21 cellular contexts compared by ENCODE assay signal in the genomic region with DNA sequence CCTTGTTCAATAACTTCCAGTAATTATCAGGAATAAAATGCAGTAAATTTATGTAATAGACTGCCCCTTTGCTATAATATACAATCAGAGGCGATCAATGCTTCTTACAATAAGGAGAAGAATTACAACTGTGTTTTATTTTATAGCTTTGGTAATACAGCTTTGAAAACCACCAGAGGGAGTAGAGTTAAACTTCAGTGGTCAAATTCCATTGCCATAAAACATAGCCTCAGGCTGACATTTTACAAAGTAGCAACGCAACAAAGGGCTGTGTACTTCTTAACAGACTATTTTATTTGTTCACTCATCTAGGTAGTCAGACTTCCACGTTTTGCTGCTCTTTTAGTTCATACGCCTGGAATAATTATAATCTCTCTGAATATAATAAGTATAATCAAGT. TPM values are rescaled to one million over a fixed set of nuclear protein-coding genes. Genes with fewer than 3 reads are reported as not detected.
A peak's percentile ranks its signal among the peaks of the same experiment; 100 is the strongest.
DNase-seq lines count a peak whose midpoint lies in the region; ATAC-seq and TF ChIP-seq lines count a peak whose summit lies in the region.
"Had no signal": no experiment of that assay in that cellular context is flagged by ENCODE, and none has a peak within 500 bp of the region (broad histone marks: within the 10 kb centered on the region; RNA-seq: fewer than 3 reads in every experiment).

No MANE protein-coding gene starts in this region.

- peaks cover 14% of the 10 kb centered on the region for H3K4me1 ChIP-seq in PC-3 (ENCODE audit: insufficient read depth, low read length)
- H3K4me1 ChIP-seq: lower lobe of right lung had no signal

- H3F3A ChIP-seq in PC-3 (ENCODE audit: low read length, unreplicated experiment) = no peaks in the 10 kb centered on the region

- H3K36me3 ChIP-seq in PC-3 (ENCODE audit: low read depth, low read length) = no peaks in the 10 kb centered on the region
- H3K36me3 ChIP-seq: lower lobe of right lung, ovary had no signal

- H3K9me3 Mint-ChIP-seq in activated CD4-positive, alpha-beta memory T cell treated with anti-CD3 and anti-CD28 coated beads for 36 hours = no peaks in the 10 kb centered on the region
- H3K9me3 Mint-ChIP-seq: activated B cell treated with CpG ODN at 0.5 μM for 24 hours; activated CD8-positive, alpha-beta T cell treated with anti-CD3 and anti-CD28 coated beads for 36 hours; T-helper 1 cell treated with Interleukin-12 subunit alpha and Interleukin-12 subunit beta and Interleukin-4 antibody, amounts not matched to agents 30 μg/mL and 1 μg/mL, for 36 hours had no signal

- no peak overlapping the region for H3K4me3 ChIP-seq in PC-3 (ENCODE audit: low read length)
- H3K4me3 ChIP-seq: lower lobe of right lung, ovary had no signal

- CTCF ChIA-PET in PC-3 (lab: Charles Lee) = interaction anchor here (0.5 to 1.0 kb wide), 2 partner anchors 60 to 174 kb away, joined by 3 to 4 read pairs; no protein-coding TSS in a partner anchor
- CTCF ChIA-PET in activated CD4-positive, alpha-beta memory T cell treated with anti-CD3 and anti-CD28 coated beads for 36 hours (lab: Charles Lee) = no interaction called here

- peak; percentile 56; the same call in 1 of the 2 replicates for TF ChIP-seq CTCF in PC-3 (conservative IDR thresholded peaks at IDR 0.05; ENCODE audit: low read depth, low read length)

- in situ Hi-C loops in ACHN (cut with HindIII; ENCODE audit: low pct_ligation_motif_present, low pct_unique_long_range_greater_than_20kb, low sequenced_read_pairs) = no loop called here

- intact Hi-C loops in PC-3 (cut with micrococcal nuclease) = no loop called here
- intact Hi-C loops in activated CD4-positive, alpha-beta memory T cell treated with anti-CD3 and anti-CD28 coated beads for 36 hours (cut with micrococcal nuclease) = no loop called here

- no peak overlapping the region for H3K9ac ChIP-seq in PC-3 (ENCODE audit: low read length)

- no peaks in the 10 kb centered on the region for H3K4me1 Mint-ChIP-seq in activated CD4-positive, alpha-beta memory T cell treated with anti-CD3 and anti-CD28 coated beads for 36 hours (ENCODE audit: low read depth)
- H3K4me1 Mint-ChIP-seq: activated B cell treated with CpG ODN at 0.5 μM for 24 hours, CD14-positive monocyte had no signal

- BruUV-seq in PC-3 (replicated peaks; lab: Mats Ljungman, UMichigan) = no TSS peak

- H3K27ac ChIP-seq in PC-3 (ENCODE audit: low read length) = peak overlapping the region; percentile 19
- H3K27ac ChIP-seq: lower lobe of right lung, ovary had no signal

- H3K27me3 Mint-ChIP-seq in activated CD4-positive, alpha-beta memory T cell treated with anti-CD3 and anti-CD28 coated beads for 36 hours = no peaks in the 10 kb centered on the region
- H3K27me3 Mint-ChIP-seq: activated B cell treated with CpG ODN at 0.5 μM for 24 hours had no signal

- H3K4me3 Mint-ChIP-seq in activated CD4-positive, alpha-beta memory T cell treated with anti-CD3 and anti-CD28 coated beads for 36 hours = no peak overlapping the region
- H3K4me3 Mint-ChIP-seq: activated B cell treated with CpG ODN at 0.5 μM for 24 hours; activated CD8-positive, alpha-beta T cell treated with anti-CD3 and anti-CD28 coated beads for 36 hours; CD14-positive monocyte; T-helper 1 cell treated with Interleukin-12 subunit alpha and Interleukin-12 subunit beta and Interleukin-4 antibody, amounts not matched to agents 30 μg/mL and 1 μg/mL, for 36 hours had no signal

- no peak overlapping the region for H2AFZ ChIP-seq in PC-3 (ENCODE audit: low read length)

- no peaks in the 10 kb centered on the region for H3K27me3 ChIP-seq in PC-3 (ENCODE audit: low read length)
- H3K27me3 ChIP-seq: ovary had no signal

- H3K79me2 ChIP-seq in PC-3 (ENCODE audit: low read length) = no peaks in the 10 kb centered on the region

- POLR2A ChIA-PET in PC-3 (lab: Charles Lee; ENCODE audit: unreplicated experiment) = no interaction called here
- POLR2A ChIA-PET in activated CD4-positive, alpha-beta memory T cell treated with anti-CD3 and anti-CD28 coated beads for 36 hours (lab: Charles Lee) = no interaction called here

- H4K20me1 ChIP-seq in PC-3 (ENCODE audit: low read length) = no peaks in the 10 kb centered on the region

- no peak overlapping the region for H3K27ac Mint-ChIP-seq in activated CD4-positive, alpha-beta memory T cell treated with anti-CD3 and anti-CD28 coated beads for 36 hours
- H3K27ac Mint-ChIP-seq: activated B cell treated with CpG ODN at 0.5 μM for 24 hours; activated CD8-positive, alpha-beta T cell treated with anti-CD3 and anti-CD28 coated beads for 36 hours; CD14-positive monocyte; T-helper 1 cell treated with Interleukin-12 subunit alpha and Interleukin-12 subunit beta and Interleukin-4 antibody, amounts not matched to agents 30 μg/mL and 1 μg/mL, for 36 hours had no signal

- no peaks in the 10 kb centered on the region for H3K9me2 ChIP-seq in PC-3 (replicated peaks; ENCODE audit: low read length)

- DNase-seq in ACHN (peak; percentile 1), NCI-H1048 (lab: John Stamatoyannopoulos, UW) (peak; percentile 4), PC-3 (peak; percentile 74), kidney tubule cell (ENCODE audit: low spot score) (peak; percentile 16), AG08396 (ENCODE audit: low spot score) (no peak), SIG-M5 (lab: John Stamatoyannopoulos, UW) (no peak)
- no peak for DNase-seq in activated CD4-positive, alpha-beta memory T cell treated with anti-CD3 and anti-CD28 coated beads for 36 hours
- DNase-seq: activated B cell treated with CpG ODN at 0.5 μM for 24 hours; activated CD8-positive, alpha-beta T cell treated with anti-CD3 and anti-CD28 coated beads for 36 hours; activated T-cell treated with anti-CD3 and anti-CD28 coated beads, Interleukin-2, amount 50 U/mL, for 1 hour; dermis blood vessel endothelial cell; foreskin fibroblast; hippocampal formation; lower lobe of right lung; NCI-H526 treated with DMSO at 0.1 percent for 48 hours; ovary; SHP77 treated with DMSO at 0.1 percent for 48 hours had no signal

- H3K36me3 Mint-ChIP-seq in activated CD4-positive, alpha-beta memory T cell treated with anti-CD3 and anti-CD28 coated beads for 36 hours = no peaks in the 10 kb centered on the region
- H3K36me3 Mint-ChIP-seq: CD14-positive monocyte had no signal

- no peaks in the 10 kb centered on the region for H3K9me3 ChIP-seq in PC-3 (ENCODE audit: low read length)
- H3K9me3 ChIP-seq: lower lobe of right lung, ovary had no signal

- H3K4me2 ChIP-seq in PC-3 (ENCODE audit: low read length) = peak overlapping the region; percentile 29; the same call in 1 of the 2 replicates

- ATAC-seq in PC-3 (peak; percentile 66), GM19463 (IDR thresholded peaks at IDR 0.05; ENCODE audit: unreplicated experiment) (no peak)
- ATAC-seq: activated CD8-positive, alpha-beta T cell treated with anti-CD3 and anti-CD28 coated beads for 36 hours; lower lobe of right lung had no signal

RNA-seq across cellular contexts. Expression of a gene that starts 58.5 kb away (rescaled TPM):
- total RNA-seq in PC-3 (2014; rRNA removed) = not detected in 2 replicates
- not detected for total RNA-seq in activated CD4-positive, alpha-beta memory T cell treated with anti-CD3 and anti-CD28 coated beads for 36 hours
- total RNA-seq: activated B cell treated with CpG ODN at 0.5 μM for 24 hours; activated CD8-positive, alpha-beta T cell treated with anti-CD3 and anti-CD28 coated beads for 36 hours; dermis blood vessel endothelial cell; endothelial cell of umbilical vein; lower lobe of right lung had no signal

Comparison
In these comparisons a context has a peak if more than half of its experiments do, and no peak if none do; other contexts are left out.
1. DNase-seq: peak in ACHN (single experiment), NCI-H1048 (single experiment), PC-3 (single experiment) and kidney tubule cell (single experiment); none in AG08396 (single experiment), SIG-M5 (single experiment) and activated CD4-positive, alpha-beta memory T cell treated with anti-CD3 and anti-CD28 coated beads for 36 hours (single experiment).